Comparison of ENCODE assay signal across 16 cellular contexts in genomic region chr6:168648730-168649129, GRCh38.
DNase-seq lines count a peak whose midpoint lies in the region; ATAC-seq and TF ChIP-seq lines count a peak whose summit lies in the region.
"Had no signal": no experiment of that assay in that cellular context is flagged by ENCODE, and none has a peak within 500 bp of the region (broad histone marks: within the 10 kb centered on the region; RNA-seq: fewer than 3 reads in every experiment).

No MANE protein-coding gene starts in this region.

- H2AK5ac ChIP-seq in mesendoderm (ENCODE audit: low read length): no peak overlapping the region

- TF ChIP-seq POLR2A in erythroblast (IDR thresholded peaks at IDR 0.05; ENCODE audit: low read length): no peak

- no peaks in the 10 kb centered on the region for H3K9me3 ChIP-seq in BLaER1
- H3K9me3 ChIP-seq: HAP-1, SJCRH30 had no signal

- no peaks in the 10 kb centered on the region for H3K79me1 ChIP-seq in mesendoderm (ENCODE audit: low read length)

- H2BK120ac ChIP-seq in mesendoderm (ENCODE audit: low read depth, low read length): no peak overlapping the region

- DNase-seq in NCI-H2171 (lab: John Stamatoyannopoulos, UW) (peak; percentile 28), epithelial cell of proximal tubule (ENCODE audit: low read depth) (no peak), sciatic nerve (ENCODE audit: low spot score) (no peak), HUDEP-2 (lab: John Stamatoyannopoulos, UW; ENCODE audit: unreplicated experiment in 76 of 76) (no peak), erythroblast (lab: John Stamatoyannopoulos, UW) (no peak), RPMI8226 (no peak), mesendoderm (no peak)
- DNase-seq: activated B cell treated with CpG ODN at 0.5 μM for 24 hours; activated CD4-positive, alpha-beta memory T cell treated with anti-CD3 and anti-CD28 coated beads for 36 hours; activated effector memory CD4-positive, alpha-beta T cell treated with anti-CD3 and anti-CD28 coated beads, Interleukin-2, amount 50 U/mL, for 16 hours; cortex of kidney; EL; nucleus accumbens had no signal

- no peak for TF ChIP-seq CTCF in epithelial cell of proximal tubule (conservative IDR thresholded peaks at IDR 0.05; ENCODE audit: low read depth, low read length)

- no peak overlapping the region for H3K56ac ChIP-seq in mesendoderm (ENCODE audit: low read length)

- intact Hi-C loops in sciatic nerve (cut with DNase I): no loop called here

- H3K4me2 ChIP-seq in BLaER1 (peak overlapping the region; percentile 32; the same call in 1 of the 2 replicates), mesendoderm (ENCODE audit: low read length) (no peak overlapping the region)

- H3K9ac ChIP-seq in BLaER1 (no peak overlapping the region), mesendoderm (ENCODE audit: low read length) (no peak overlapping the region)

- WGBS in mesendoderm (ENCODE audit: extremely low coverage, insufficient coverage, low lambda C conversion rate): no CpG with 5 or more reads among the region's 14 CpGs

- H3K27me3 ChIP-seq in BLaER1 (no peaks in the 10 kb centered on the region), mesendoderm (ENCODE audit: insufficient read depth, low read length, poor library complexity) (no peaks in the 10 kb centered on the region)

- no peak overlapping the region for H3K18ac ChIP-seq in mesendoderm (ENCODE audit: low read length)

- H3K79me2 ChIP-seq in mesendoderm (ENCODE audit: control insufficient read depth, insufficient read depth, low read length): no peaks in the 10 kb centered on the region

- ATAC-seq in sciatic nerve: peak; percentile 39

- no peak overlapping the region for H2BK5ac ChIP-seq in mesendoderm (ENCODE audit: low read length)

- H2BK15ac ChIP-seq in mesendoderm (replicated peaks; ENCODE audit: low read depth): no peak overlapping the region

- no peak overlapping the region for H3K27ac ChIP-seq in BLaER1
- no peak overlapping the region for H3K27ac ChIP-seq in mesendoderm (ENCODE audit: low read depth, low read length)
- H3K27ac ChIP-seq: SJCRH30 had no signal

- H4K8ac ChIP-seq in mesendoderm (ENCODE audit: low read depth, low read length): no peak overlapping the region

- H3K36me3 ChIP-seq in BLaER1 (no peaks in the 10 kb centered on the region), mesendoderm (ENCODE audit: control insufficient read depth, insufficient read depth, low read length) (no peaks in the 10 kb centered on the region)
- H3K36me3 ChIP-seq: HAP-1, SJCRH30 had no signal

- H4K20me1 ChIP-seq in BLaER1: no peaks in the 10 kb centered on the region

- no peak overlapping the region for H4K5ac ChIP-seq in mesendoderm (ENCODE audit: low read length)

- no peak overlapping the region for H3K4ac ChIP-seq in mesendoderm (ENCODE audit: low read depth, low read length)

- H3K4me1 ChIP-seq in BLaER1: peaks cover 24% of the 10 kb centered on the region
- H3K4me1 ChIP-seq in mesendoderm (ENCODE audit: control insufficient read depth, low read depth, low read length): peaks cover 3% of the 10 kb centered on the region
- H3K4me1 ChIP-seq: HAP-1, SJCRH30 had no signal

- H3K23ac ChIP-seq in mesendoderm (ENCODE audit: low read length): no peak overlapping the region

- H3K4me3 ChIP-seq in BLaER1: no peak overlapping the region
- H3K4me3 ChIP-seq in epithelial cell of proximal tubule (ENCODE audit: low read depth, low read length): peak overlapping the region; percentile 14
- H3K4me3 ChIP-seq in mesendoderm (ENCODE audit: low read length): no peak overlapping the region
- H3K4me3 ChIP-seq: HAP-1, SJCRH30 had no signal
